13 cellular contexts compared by ENCODE assay signal in genomic region chr17:77148959-77149510, GRCh38. TPM values are rescaled to one million over a fixed set of nuclear protein-coding genes. Genes with fewer than 3 reads are reported as not detected.
A peak's percentile ranks its signal among the peaks of the same experiment; 100 is the strongest.
DNase-seq lines count a peak whose midpoint lies in the region; FAIRE-seq and TF ChIP-seq lines count a peak whose summit lies in the region.
"Had no signal": no experiment of that assay in that cellular context is flagged by ENCODE, and none has a peak within 500 bp of the region (broad histone marks: within the 10 kb centered on the region; RNA-seq: fewer than 3 reads in every experiment).

No MANE protein-coding gene starts in this region.

- in situ Hi-C loops in brain microvascular endothelial cell (cut with HindIII; ENCODE audit: low pct_ligation_motif_present, low sequenced_read_pairs) = no loop called here

- no peak for TF ChIP-seq CTCF in Caco-2 (IDR thresholded peaks at IDR 0.05; ENCODE audit: insufficient read depth in 1 of 2, low read depth in 1 of 2, low read length in 1 of 2, severe bottlenecking in 1 of 2, unreplicated experiment in 1 of 2)
- no peak for TF ChIP-seq CTCF in VCaP (conservative IDR thresholded peaks at IDR 0.05)
- no peak for TF ChIP-seq CTCF in kidney (IDR thresholded peaks at IDR 0.05; ENCODE audit: borderline replicate concordance, extremely low read depth, insufficient read depth)
- TF ChIP-seq CTCF in brain microvascular endothelial cell (IDR thresholded peaks at IDR 0.05; ENCODE audit: low read depth, low read length, missing control alignments) = no peak

- H3K36me3 Mint-ChIP-seq in Caco-2 (ENCODE audit: insufficient read depth, unreplicated experiment) = peaks cover 74% of the 10 kb centered on the region

- no peak for FAIRE-seq in kidney (lab: Jason Lieb, UNC)

- no peaks in the 10 kb centered on the region for H3K9me3 Mint-ChIP-seq in Caco-2 (ENCODE audit: unreplicated experiment)
- H3K9me3 Mint-ChIP-seq: activated CD4-positive, alpha-beta memory T cell treated with anti-CD3 and anti-CD28 coated beads for 36 hours had no signal

- H3K27ac ChIP-seq in VCaP (0 out of 2 replicates have a peak overlapping the region, but pooled peaks have one; percentile 1), kidney (ENCODE audit: low read depth in 2 of 2, low read length in 2 of 2) (peak overlapping the region; percentile 90 to 96), skeletal muscle tissue (ENCODE audit: low read depth, low read length) (peak overlapping the region; percentile 66), brain microvascular endothelial cell (no peak overlapping the region)
- H3K27ac ChIP-seq: epithelial cell of prostate had no signal

- intact Hi-C loops in Caco-2 (cut with micrococcal nuclease; ENCODE audit: unreplicated experiment) = loop anchor here (1.0 kb wide), 1 partner anchor 11 kb away; no protein-coding TSS in a partner anchor
- intact Hi-C loops in kidney (cut with DNase I) = no loop called here

- DNase-seq in Caco-2 = no peak
- DNase-seq in kidney = no peak
- DNase-seq in NCI-H69 (lab: John Stamatoyannopoulos, UW) = no peak
- no peak for DNase-seq in pons (ENCODE audit: low spot score)
- no peak for DNase-seq in activated gamma-delta T cell (lab: John Stamatoyannopoulos, UW)
- DNase-seq in brain microvascular endothelial cell = no peak
- DNase-seq: activated CD4-positive, alpha-beta memory T cell treated with anti-CD3 and anti-CD28 coated beads for 36 hours; left colon; NCI-H2029; SHP77 had no signal

- no peaks in the 10 kb centered on the region for H3K27me3 ChIP-seq in Caco-2 (replicated peaks; ENCODE audit: control insufficient read depth, insufficient read depth, low read length)
- no peaks in the 10 kb centered on the region for H3K27me3 ChIP-seq in skeletal muscle tissue (ENCODE audit: control insufficient read depth in 3 of 3, insufficient read depth in 3 of 3, low read length in 3 of 3)
- no peaks in the 10 kb centered on the region for H3K27me3 ChIP-seq in brain microvascular endothelial cell (replicated peaks)

- POLR2A ChIA-PET in Caco-2 (lab: Charles Lee) = no interaction called here

- H3K4me1 Mint-ChIP-seq in Caco-2 (ENCODE audit: low read depth, unreplicated experiment) = peaks cover 56% of the 10 kb centered on the region

- H3K4me3 Mint-ChIP-seq in Caco-2 (ENCODE audit: unreplicated experiment) = no peak overlapping the region
- H3K4me3 Mint-ChIP-seq: activated CD4-positive, alpha-beta memory T cell treated with anti-CD3 and anti-CD28 coated beads for 36 hours had no signal

- H3K4me1 ChIP-seq in Caco-2 (peaks cover 38% of the 10 kb centered on the region), kidney (ENCODE audit: control insufficient read depth in 1 of 2, insufficient read depth in 1 of 2, low read depth in 1 of 2, low read length in 2 of 2) (peaks cover 48 to 57% of the 10 kb centered on the region in 2 donors), skeletal muscle tissue (ENCODE audit: control insufficient read depth in 3 of 3, insufficient read depth in 3 of 3, low read length in 3 of 3) (peaks cover 67 to 79% (median 68%) of the 10 kb centered on the region in 3 donors)

- H3K9ac ChIP-seq in kidney (ENCODE audit: low read length in 2 of 2) (peak overlapping the region in 1 of 2 donors; percentile 60), skeletal muscle tissue (ENCODE audit: low read depth in 1 of 3, low read length in 3 of 3) (peak overlapping the region in 1 of 3 donors; percentile 58)

- no peaks in the 10 kb centered on the region for H3K27me3 Mint-ChIP-seq in Caco-2 (ENCODE audit: insufficient read depth, unreplicated experiment)
- H3K27me3 Mint-ChIP-seq: activated CD4-positive, alpha-beta memory T cell treated with anti-CD3 and anti-CD28 coated beads for 36 hours had no signal

- CTCF ChIA-PET in Caco-2 (lab: Charles Lee) = interaction anchor here (1.0 kb wide), 1 partner anchor 23 kb away, joined by 3 read pairs; no protein-coding TSS in a partner anchor

- BruUV-seq in Caco-2 (replicated peaks; lab: Mats Ljungman, UMichigan) = no TSS peak

- H3K27ac Mint-ChIP-seq in Caco-2 (ENCODE audit: unreplicated experiment) = peak overlapping the region; percentile 12
- H3K27ac Mint-ChIP-seq: activated CD4-positive, alpha-beta memory T cell treated with anti-CD3 and anti-CD28 coated beads for 36 hours had no signal

- no peak overlapping the region for H3K4me3 ChIP-seq in Caco-2 (ENCODE audit: low read depth, low read length)
- H3K4me3 ChIP-seq in kidney (ENCODE audit: low read length in 2 of 2) = peak overlapping the region in 1 of 2 donors; percentile 13
- H3K4me3 ChIP-seq in skeletal muscle tissue (ENCODE audit: low read length in 3 of 3) = peak overlapping the region in 2 of 3 donors; percentile 31 to 39
- H3K4me3 ChIP-seq in brain microvascular endothelial cell (ENCODE audit: low read depth, low read length) = no peak overlapping the region

- H3K36me3 ChIP-seq in Caco-2 (ENCODE audit: control insufficient read depth, insufficient read depth, low read length) = peaks cover 1% of the 10 kb centered on the region; the same call in 1 of the 2 replicates
- peaks cover 4 to 24% of the 10 kb centered on the region in 2 donors for H3K36me3 ChIP-seq in kidney (ENCODE audit: control insufficient read depth in 1 of 2, insufficient read depth in 2 of 2, low read length in 2 of 2)
- H3K36me3 ChIP-seq in skeletal muscle tissue (ENCODE audit: control insufficient read depth in 3 of 3, insufficient read depth in 3 of 3, low read length in 3 of 3) = peaks cover 11 to 31% (median 21%) of the 10 kb centered on the region in 3 donors
- H3K36me3 ChIP-seq in brain microvascular endothelial cell (replicated peaks) = peaks cover 54% of the 10 kb centered on the region

- H3K9me3 ChIP-seq in Caco-2 (no peaks in the 10 kb centered on the region), kidney (ENCODE audit: control insufficient read depth in 1 of 2, low read length in 2 of 2) (no peaks in the 10 kb centered on the region), skeletal muscle tissue (ENCODE audit: control insufficient read depth in 3 of 3, low read length in 3 of 3) (no peaks in the 10 kb centered on the region)

RNA-seq across cellular contexts. Expression of gene SEC14L1, which starts 8.3 kb away (rescaled TPM):
- total RNA-seq in Caco-2 (2022) = 92.0 and 96.1 TPM in 2 replicates
- 157 TPM for total RNA-seq in kidney
- polyA plus RNA-seq in kidney (ENCODE audit: insufficient read depth, low read depth, low replicate concordance) = 49.2 TPM
- 83.5 TPM for total RNA-seq in skeletal muscle tissue

Comparison
In these comparisons a context has a peak if more than half of its experiments do, and no peak if none do; other contexts are left out.
1. H3K4me3 ChIP-seq: peak in skeletal muscle tissue (2 of 3); none in Caco-2 (single experiment) and brain microvascular endothelial cell (single experiment).